Comparison of ENCODE assay signal across 9 cellular contexts in the genomic region with DNA sequence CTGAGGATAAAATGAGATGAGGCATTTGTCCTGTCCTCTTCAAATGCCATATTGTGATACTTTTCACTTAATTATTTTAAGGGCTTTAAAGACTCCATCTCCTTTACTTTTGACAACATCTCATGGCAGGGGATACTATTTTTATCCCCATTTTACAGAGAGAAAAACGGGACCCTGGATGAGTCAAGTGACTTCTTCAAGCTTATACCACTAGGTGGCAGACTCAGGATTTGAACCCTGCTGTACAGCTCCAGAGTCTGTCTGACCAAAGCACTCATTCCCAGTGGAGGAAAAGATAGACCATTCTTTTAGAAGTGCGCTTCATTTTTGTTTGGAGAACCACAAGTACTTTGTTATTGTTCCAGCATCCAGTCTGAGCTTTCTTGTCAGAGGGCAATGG. TPM values are rescaled to one million over a fixed set of nuclear protein-coding genes. Genes with fewer than 3 reads are reported as not detected.
DNase-seq lines count a peak whose midpoint lies in the region; ATAC-seq, FAIRE-seq and TF ChIP-seq lines count a peak whose summit lies in the region.
"Had no signal": no experiment of that assay in that cellular context is flagged by ENCODE, and none has a peak within 500 bp of the region (broad histone marks: within the 10 kb centered on the region; RNA-seq: fewer than 3 reads in every experiment).

No MANE protein-coding gene starts in this region.

- intact Hi-C loops in aorta (cut with DNase I), result no loop called here

- H2AK5ac ChIP-seq in H1 (ENCODE audit: low read depth, low read length), result no peak overlapping the region

- DNase-seq in GM13977 (ENCODE audit: low spot score) (peak; percentile 65), NCI-H345 treated with DMSO at 0.1 percent for 48 hours (lab: John Stamatoyannopoulos, UW; ENCODE audit: unreplicated experiment) (peak; percentile 23), H1 (ENCODE audit: low read depth in 1 of 2, low spot score in 2 of 2) (no peak), renal cortical epithelial cell (ENCODE audit: low read depth) (peak; percentile 15), mesenteric fat pad (ENCODE audit: low spot score) (no peak), aorta (no peak)
- no peak for DNase-seq in stimulated activated naive CD4-positive, alpha-beta T cell (lab: John Stamatoyannopoulos, UW)
- DNase-seq: effector CD4-positive, alpha-beta T cell had no signal

- no peak for TF ChIP-seq POLR2A in H1 (IDR thresholded peaks at IDR 0.05; ENCODE audit: control extremely low read depth in 1 of 2, low read depth in 2 of 2, low read length in 2 of 2)

- no peaks in the 10 kb centered on the region for H3K79me2 ChIP-seq in H1 (ENCODE audit: control insufficient read depth in 1 of 2, insufficient read depth in 2 of 2, low read length in 2 of 2)

- TF ChIP-seq RAD21 in H1 (IDR thresholded peaks at IDR 0.05 in 1 of 2, conservative IDR thresholded peaks at IDR 0.05 in 1 of 2; ENCODE audit: low read depth in 2 of 2, low read length in 2 of 2), result peak; percentile 63 to 71

- no peak overlapping the region; the same call in 1 of the 2 replicates for H3K18ac ChIP-seq in H1 (ENCODE audit: extremely low read depth, low read length)

- H3K4me2 ChIP-seq in H1 (ENCODE audit: insufficient read depth in 1 of 2, low read depth in 2 of 2, low read length in 2 of 2), result no peak overlapping the region

- H3K14ac ChIP-seq in H1 (ENCODE audit: insufficient read length), result no peak overlapping the region

- H2BK12ac ChIP-seq in H1 (ENCODE audit: low read depth, low read length), result no peak overlapping the region

- in situ Hi-C loops in GM13977 (cut with MboI; ENCODE audit: low pct_unique_long_range_greater_than_20kb, low sequenced_read_pairs, unreplicated experiment), result no loop called here

- no peak overlapping the region for H3K4ac ChIP-seq in H1 (replicated peaks; ENCODE audit: insufficient read length, low read depth, low read length)

- H3K27me3 ChIP-seq in H1 (replicated peaks in 1 of 4; ENCODE audit: control insufficient read depth in 3 of 4, extremely low read depth in 1 of 4, insufficient read depth in 3 of 4, low read length in 3 of 4), result peaks cover 3 to 26% (median 21%) of the 10 kb centered on the region in 4 experiments; a peak in 6 of 7 replicates
- H3K27me3 ChIP-seq in aorta (ENCODE audit: control insufficient read depth in 1 of 2, insufficient read depth in 2 of 2, low read length in 1 of 2), result no peaks in the 10 kb centered on the region

- H2BK5ac ChIP-seq in H1 (ENCODE audit: low read depth, low read length), result no peak overlapping the region

- H2BK120ac ChIP-seq in H1 (replicated peaks; ENCODE audit: low read depth, low read length), result no peak overlapping the region

- WGBS in H1 (ENCODE audit: extremely low coverage in 1 of 2, insufficient coverage in 1 of 2, insufficient read length in 1 of 2, insufficient replicate concordance in 2 of 2, low coverage in 1 of 2, low lambda C conversion rate in 2 of 2, missing lambda C conversion rate in 1 of 2), 2 experiments, result 55% methylated on average over 2 of the region's 2 CpGs; no CpG with 5 or more reads in 1 of the 2 experiments
- 3 to 27% methylated on average over 2 of the region's 2 CpGs for WGBS in aorta, 2 donors

- no peak for FAIRE-seq in H1 (lab: Jason Lieb, UNC)

- H3K23ac ChIP-seq in H1 (ENCODE audit: insufficient read length), result no peak overlapping the region

- no peak overlapping the region for H2BK15ac ChIP-seq in H1 (ENCODE audit: low read length)

- peaks cover 6% of the 10 kb centered on the region for H3K23me2 ChIP-seq in H1 (ENCODE audit: low read depth, low read length)

- H3K56ac ChIP-seq in H1 (replicated peaks; ENCODE audit: insufficient read length, low read depth, low read length), result no peak overlapping the region

- no peak overlapping the region for H3K9ac ChIP-seq in H1 (replicated peaks in 1 of 4; ENCODE audit: extremely low read depth in 1 of 4, low read depth in 3 of 4, low read length in 3 of 4)

- H3K36me3 ChIP-seq in H1 (ENCODE audit: control insufficient read depth in 2 of 4, insufficient read depth in 4 of 4, low read length in 3 of 4), result no peaks in the 10 kb centered on the region
- no peaks in the 10 kb centered on the region for H3K36me3 ChIP-seq in aorta (ENCODE audit: control insufficient read depth in 1 of 2, insufficient read depth in 2 of 2, low read length in 1 of 2)

- TF ChIP-seq EP300 in H1 (IDR thresholded peaks at IDR 0.05; ENCODE audit: borderline replicate concordance in 1 of 2, low read depth in 2 of 2, low read length in 2 of 2), result no peak

- no peak overlapping the region for H3K4me3 ChIP-seq in H1 (ENCODE audit: extremely low read depth in 1 of 4, insufficient read depth in 2 of 4, low read depth in 3 of 4, low read length in 4 of 4)
- no peak overlapping the region for H3K4me3 ChIP-seq in aorta (ENCODE audit: low read length in 2 of 2)

- peaks cover 0 to 2% of the 10 kb centered on the region in 2 experiments for H4K20me1 ChIP-seq in H1 (replicated peaks in 1 of 2; ENCODE audit: control insufficient read depth in 1 of 2, insufficient read depth in 2 of 2, low read length in 2 of 2)

- H2AFZ ChIP-seq in H1 (ENCODE audit: low read length), result no peak overlapping the region

- no peak overlapping the region for H3K27ac ChIP-seq in H1 (ENCODE audit: low read depth, low read length)
- no peak overlapping the region for H3K27ac ChIP-seq in aorta (ENCODE audit: low read depth in 1 of 2, low read length in 2 of 2)

- H4K8ac ChIP-seq in H1 (ENCODE audit: extremely low read depth, insufficient read depth, low read length), result no peak overlapping the region

- POLR2A ChIA-PET in H1 (lab: Charles Lee; ENCODE audit: partially characterized antibody), result no interaction called here

- no peak overlapping the region for H4K91ac ChIP-seq in H1 (replicated peaks; ENCODE audit: insufficient read length, low read length)

- no peaks in the 10 kb centered on the region for H3K9me3 ChIP-seq in H1 (ENCODE audit: insufficient read depth in 2 of 2, low read depth in 1 of 2, low read length in 1 of 2)
- peaks cover 1% of the 10 kb centered on the region for H3K9me3 ChIP-seq in aorta (ENCODE audit: control insufficient read depth, low read length)

- no peak for ATAC-seq in GM18909 (IDR thresholded peaks at IDR 0.05; ENCODE audit: poor library complexity, unreplicated experiment)
- no peak for ATAC-seq in aorta (ENCODE audit: low FRiP score)

- peak; percentile 55 for TF ChIP-seq CTCF in GM13977 (IDR thresholded peaks at IDR 0.05; ENCODE audit: extremely low read depth, insufficient read depth, missing control alignments)
- peak in 2 of 3 experiments; percentile 61 to 63; a peak in 3 of 4 replicates for TF ChIP-seq CTCF in H1 (IDR thresholded peaks at IDR 0.05; ENCODE audit: control extremely low read depth in 1 of 3, insufficient read depth in 1 of 3, low read depth in 1 of 3, low read length in 3 of 3)

- no peak overlapping the region for H2BK20ac ChIP-seq in H1 (ENCODE audit: low read length)

- H4K5ac ChIP-seq in H1 (ENCODE audit: insufficient read length, low read depth, low read length), result no peak overlapping the region

- H3K4me1 ChIP-seq in H1 (replicated peaks in 1 of 4; ENCODE audit: control insufficient read depth in 3 of 4, insufficient read depth in 4 of 4, low read length in 3 of 4) (peaks cover 0 to 6% (median 4%) of the 10 kb centered on the region in 4 experiments; a peak in 3 of 7 replicates), aorta (ENCODE audit: control insufficient read depth in 1 of 2, insufficient read depth in 2 of 2, low read length in 2 of 2) (no peaks in the 10 kb centered on the region)

- no peaks in the 10 kb centered on the region for H3K79me1 ChIP-seq in H1 (ENCODE audit: low read depth, low read length)

- CTCF ChIA-PET in H1 (lab: Charles Lee; ENCODE audit: partially characterized antibody), result interaction anchor here (0.6 to 7.0 kb wide), 40 partner anchors 11 to 439 kb away, joined by 3 to 79 read pairs (median 5); no protein-coding TSS in a partner anchor

TF ChIP-seq in H1, 55 proteins besides CTCF, POLR2A, EP300 and RAD21:
- no peak for TF ChIP-seq KDM5A (IDR thresholded peaks at IDR 0.05; ENCODE audit: low read length)
- peak; percentile 33; the same call in 1 of the 2 replicates for TF ChIP-seq KDM1A (IDR thresholded peaks at IDR 0.05; ENCODE audit: borderline replicate concordance, low read length)
TF ChIP-seq in H1: peak in this region for 1.

RNA-seq across cellular contexts. Expression of gene SMOC1, which starts 1.7 kb away (rescaled TPM):
- 1.6 and 2.4 TPM in 2 replicates for total RNA-seq in H1 (2021; fragmentation: NEBNext Ultra II Directional; extraction: Animal tissue kit (Norgen Biotek cat#: 25700))
- polyA plus RNA-seq in H1 (2011; rRNA removed) (1.6 and 3.2 TPM in 2 replicates), aorta (1 to 10 TPM; 2.3 to 5.8 TPM)
- 2.5 TPM for polyA plus RNA-seq in H1 (2011; cell fraction: cytosol; rRNA removed)
- polyA plus RNA-seq in H1 (2011; cell fraction: nucleus; rRNA removed), result 3.2 TPM
- 1.9 to 2.7 TPM (median 2.4 TPM) in 4 replicates for polyA plus RNA-seq in H1 (2012, experiment 1 of 2)
- 1.9 TPM for polyA plus RNA-seq in H1 (2012, experiment 2 of 2)
- 1.7 TPM for polyA plus RNA-seq in H1 (2013, experiment 1 of 2)
- polyA plus RNA-seq in H1 (2013, experiment 2 of 2), result 1.5 TPM
- 1.7 and 2.0 TPM in 2 replicates for polyA minus RNA-seq in H1 (2011; rRNA and poly(A)+ RNA removed)
- polyA minus RNA-seq in H1 (2011; cell fraction: cytosol; rRNA and poly(A)+ RNA removed), result 9.4 TPM
- polyA minus RNA-seq in H1 (2011; cell fraction: nucleus; rRNA and poly(A)+ RNA removed), result 3.9 TPM
- total RNA-seq in renal cortical epithelial cell (0.10 TPM in 1 of 2 replicates, not detected in the other), mesenteric fat pad (0.93 TPM), aorta (1 to 10 TPM; 2.9 to 5.6 TPM)

Comparison
In these comparisons a context has a peak if more than half of its experiments do, and no peak if none do; other contexts are left out.
1. DNase-seq: peak in GM13977 (single experiment), NCI-H345 treated with DMSO at 0.1 percent for 48 hours (single experiment) and renal cortical epithelial cell (single experiment); none in H1 (0 of 2), stimulated activated naive CD4-positive, alpha-beta T cell (0 of 6), mesenteric fat pad (single experiment) and aorta (0 of 2).